30 cellular contexts compared by ENCODE assay signal in the genomic region with DNA sequence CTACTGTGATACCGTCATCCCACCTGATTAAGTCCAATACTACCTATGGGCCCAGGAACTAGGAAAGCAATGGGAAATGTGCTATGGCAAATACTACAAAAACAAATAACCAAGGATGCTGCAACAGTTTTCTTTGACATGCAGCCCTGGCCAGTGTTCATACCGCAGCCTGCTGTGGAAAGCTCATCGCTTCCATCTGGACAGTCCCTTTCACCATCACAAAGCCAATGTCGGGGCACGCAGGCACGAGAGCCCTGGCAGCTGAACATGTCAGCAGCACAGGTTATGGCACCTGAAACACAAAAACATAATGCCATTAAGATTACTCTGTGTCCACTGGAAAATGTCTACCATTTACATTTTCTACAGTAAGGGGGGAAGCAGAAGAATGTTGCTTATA.
"Had no signal": no experiment of that assay in that cellular context is flagged by ENCODE, and none has a peak within 500 bp of the region (broad histone marks: within the 10 kb centered on the region; RNA-seq: fewer than 3 reads in every experiment).

No MANE protein-coding gene starts in this region.

- H3K27ac Mint-ChIP-seq: naive thymus-derived CD4-positive, alpha-beta T cell; natural killer cell; nephron; neural progenitor cell; stimulated activated memory B cell treated with anti-CD40 and anti-IgM and Interleukin-4, amounts not matched to agents 10 μg/mL and 1 μg/mL and 100 μg/mL, for 72 hours; stimulated activated naive CD8-positive, alpha-beta T cell treated with anti-CD3 and anti-CD28 coated beads, Interleukin-15, amount 100 ng/mL, for 72 hours; type B pancreatic cell had no signal

- H3K4me3 Mint-ChIP-seq: naive thymus-derived CD4-positive, alpha-beta T cell; natural killer cell; nephron; neural progenitor cell; stimulated activated memory B cell treated with anti-CD40 and anti-IgM and Interleukin-4, amounts not matched to agents 10 μg/mL and 1 μg/mL and 100 μg/mL, for 72 hours; stimulated activated naive CD8-positive, alpha-beta T cell treated with anti-CD3 and anti-CD28 coated beads, Interleukin-15, amount 100 ng/mL, for 72 hours; type B pancreatic cell had no signal

- H3K9me3 Mint-ChIP-seq: nephron; neural progenitor cell; stimulated activated memory B cell treated with anti-CD40 and anti-IgM and Interleukin-4, amounts not matched to agents 10 μg/mL and 1 μg/mL and 100 μg/mL, for 72 hours; type B pancreatic cell had no signal

- H3K27me3 Mint-ChIP-seq: naive thymus-derived CD4-positive, alpha-beta T cell; stimulated activated memory B cell treated with anti-CD40 and anti-IgM and Interleukin-4, amounts not matched to agents 10 μg/mL and 1 μg/mL and 100 μg/mL, for 72 hours; stimulated activated naive CD8-positive, alpha-beta T cell treated with anti-CD3 and anti-CD28 coated beads, Interleukin-15, amount 100 ng/mL, for 72 hours; type B pancreatic cell had no signal

- H3K27ac ChIP-seq: neural progenitor cell, neutrophil, pancreas, prostate gland, right lobe of liver, sigmoid colon, suprapubic skin, testis, tibial artery, transverse colon, upper lobe of right lung, uterus had no signal

- H3K4me3 ChIP-seq: neural progenitor cell, pancreas, prostate gland, right lobe of liver, sigmoid colon, suprapubic skin, testis, tibial artery, transverse colon, upper lobe of right lung, uterus had no signal

- H3K4me1 Mint-ChIP-seq: naive thymus-derived CD4-positive, alpha-beta T cell; natural killer cell; nephron; stimulated activated memory B cell treated with anti-CD40 and anti-IgM and Interleukin-4, amounts not matched to agents 10 μg/mL and 1 μg/mL and 100 μg/mL, for 72 hours; stimulated activated naive CD8-positive, alpha-beta T cell treated with anti-CD3 and anti-CD28 coated beads, Interleukin-15, amount 100 ng/mL, for 72 hours had no signal

- H3K9ac ChIP-seq: neural progenitor cell had no signal

- H2AFZ ChIP-seq: neural progenitor cell had no signal

- H3K36me3 Mint-ChIP-seq: naive thymus-derived CD4-positive, alpha-beta T cell; natural killer cell; neural progenitor cell; stimulated activated memory B cell treated with anti-CD40 and anti-IgM and Interleukin-4, amounts not matched to agents 10 μg/mL and 1 μg/mL and 100 μg/mL, for 72 hours; type B pancreatic cell had no signal

- DNase-seq: naive thymus-derived CD4-positive, alpha-beta T cell; natural killer cell; nucleus accumbens; retina; right cardiac atrium; sigmoid colon; small intestine; stimulated activated CD4-positive, alpha-beta T cell treated with anti-CD3 and anti-CD28 coated beads, Interleukin-12 subunit alpha, Interleukin-12 subunit beta, amount 100 ng/mL, for 4 hours; stimulated activated CD4-positive, alpha-beta T cell treated with anti-CD3 and anti-CD28 coated beads, Interleukin-1b, Interleukin-23, amount 100 ng/mL, for 48 hours; stimulated activated CD4-positive, alpha-beta T cell treated with anti-CD3 and anti-CD28 coated beads, Interleukin-4, amount 100 ng/mL, for 1 hour; stimulated activated CD4-positive, alpha-beta T cell treated with anti-CD3 and anti-CD28 coated beads, Interleukin-4, amount 100 ng/mL, for 4 hours; stimulated activated CD8-positive, alpha-beta memory T cell treated with anti-CD3 and anti-CD28 coated beads, Interleukin-4, amount 100 ng/mL, for 48 hours; stimulated activated naive CD4-positive, alpha-beta T cell; stimulated activated naive CD8-positive, alpha-beta T cell treated with anti-CD3 and anti-CD28 coated beads, Interleukin-15, amount 100 ng/mL, for 72 hours; stimulated activated naive CD8-positive, alpha-beta T cell treated with anti-CD3 and anti-CD28 coated beads, Interleukin-15, Interleukin-2, amounts not matched to agents 100 U/mL and 50 U/mL, for 24 hours; substantia nigra; testis; tibial artery; transverse colon; upper lobe of right lung; uterus had no signal

- H3K4me2 ChIP-seq: neural progenitor cell had no signal

- H3K9me3 ChIP-seq: neutrophil, pancreas, prostate gland, right lobe of liver, sigmoid colon, suprapubic skin, testis, tibial artery, transverse colon, upper lobe of right lung, uterus had no signal

- H3K27me3 ChIP-seq: neural progenitor cell, neutrophil, pancreas, right lobe of liver, sigmoid colon, suprapubic skin, testis, tibial artery, transverse colon, upper lobe of right lung, uterus had no signal

- H3K4me1 ChIP-seq: neural progenitor cell, pancreas, prostate gland, right lobe of liver, sigmoid colon, suprapubic skin, testis, tibial artery, transverse colon, upper lobe of right lung, uterus had no signal

- H3K36me3 ChIP-seq: neural progenitor cell, neutrophil, pancreas, prostate gland, right lobe of liver, sigmoid colon, suprapubic skin, tibial artery, transverse colon, upper lobe of right lung, uterus had no signal

- ATAC-seq: naive thymus-derived CD4-positive, alpha-beta T cell; natural killer cell; pancreas; right cardiac atrium; right lobe of liver; stimulated activated memory B cell treated with anti-CD40 and anti-IgM and Interleukin-4, amounts not matched to agents 10 μg/mL and 1 μg/mL and 100 μg/mL, for 72 hours; stimulated activated naive CD8-positive, alpha-beta T cell treated with anti-CD3 and anti-CD28 coated beads, Interleukin-15, amount 100 ng/mL, for 72 hours; stimulated activated naive CD8-positive, alpha-beta T cell treated with anti-CD3 and anti-CD28 coated beads, Interleukin-15, Interleukin-2, amounts not matched to agents 100 U/mL and 50 U/mL, for 24 hours; upper lobe of right lung had no signal
